17 cellular contexts compared by ENCODE assay signal in genomic region chr17:21066394-21066793, GRCh38.
"Had no signal": no experiment of that assay in that cellular context is flagged by ENCODE, and none has a peak within 500 bp of the region (broad histone marks: within the 10 kb centered on the region; RNA-seq: fewer than 3 reads in every experiment).

No MANE protein-coding gene starts in this region.

- ATAC-seq: activated T-helper 17 cell treated with anti-CD3 and anti-CD28 coated beads, Interleukin-2, amount 50 U/mL, for 72 hours; heart right ventricle; left lung; mucosa of descending colon; natural killer cell treated with Interleukin-12 subunit alpha and Interleukin-12 subunit beta and Interleukin-15 and Interleukin-18, amount 100 ng/mL, for 72 hours; sciatic nerve; stimulated activated naive CD8-positive, alpha-beta T cell treated with anti-CD3 and anti-CD28 coated beads, Interleukin-15, amount 100 ng/mL, for 72 hours; WTC11 had no signal

- H3K4me1 ChIP-seq: colonic mucosa, heart right ventricle, left lung had no signal

- H3K4me3 ChIP-seq: colonic mucosa, heart right ventricle, left lung, mucosa of descending colon, thoracic aorta had no signal

- H3K27ac ChIP-seq: colonic mucosa, heart right ventricle, left lung, thoracic aorta had no signal

- DNase-seq: activated CD4-positive, alpha-beta T cell treated with anti-CD3 and anti-CD28 coated beads, Interleukin-2, amount 10 ng/mL, durations not matched to agents 24 days and 14 days; activated CD8-positive, alpha-beta memory T cell treated with anti-CD3 and anti-CD28 coated beads for 24 hours; activated naive CD4-positive, alpha-beta T cell treated with anti-CD3 and anti-CD28 coated beads for 36 hours; caudate nucleus; colonic mucosa; heart right ventricle; islet precursor cell; left lung; mucosa of descending colon; occipital lobe; stimulated activated CD8-positive, alpha-beta memory T cell treated with anti-CD3 and anti-CD28 coated beads, Interleukin-4, amount 100 ng/mL, for 48 hours; stimulated activated naive CD8-positive, alpha-beta T cell treated with anti-CD3 and anti-CD28 coated beads, Interleukin-15, amount 100 ng/mL, for 72 hours had no signal

- H3K9me3 ChIP-seq: colonic mucosa, heart right ventricle, left lung, mucosa of descending colon, thoracic aorta had no signal

- H3K27me3 ChIP-seq: colonic mucosa, heart right ventricle, left lung had no signal
